ENCODE assay signal across 8 cellular contexts in the genomic region with DNA sequence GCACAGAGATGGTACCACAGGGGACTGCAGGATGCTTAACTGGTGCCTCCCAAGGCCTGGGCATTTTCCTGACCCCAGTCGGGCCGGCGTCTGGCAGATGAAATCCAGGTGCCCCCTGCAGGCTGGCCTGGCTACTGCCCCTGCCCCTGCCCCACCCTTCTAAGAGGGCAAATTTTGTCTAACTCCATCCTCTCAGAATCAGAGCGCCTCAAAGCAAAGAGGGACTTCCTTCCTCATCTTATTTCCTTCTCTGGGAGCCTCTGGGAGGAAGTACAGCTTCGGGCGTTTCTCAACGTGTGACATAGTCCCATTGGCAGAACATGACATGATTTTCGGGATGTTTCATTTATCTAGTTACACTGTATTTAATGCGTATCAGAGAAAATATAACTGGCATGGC. TPM values are rescaled to one million over a fixed set of nuclear protein-coding genes. Genes with fewer than 3 reads are reported as not detected.
DNase-seq lines count a peak whose midpoint lies in the region; ATAC-seq and TF ChIP-seq lines count a peak whose summit lies in the region.

No MANE protein-coding gene starts in this region.

- H3K4me3 ChIP-seq in Panc1 (ENCODE audit: low read depth in 2 of 2, low read length in 2 of 2), result no peak overlapping the region

- H3K4me1 ChIP-seq in Panc1 (ENCODE audit: control insufficient read depth, insufficient read depth, low read length), result peaks cover 42% of the 10 kb centered on the region

- POLR2A ChIA-PET in Panc1 (lab: Charles Lee), result interaction anchor here (0.6 to 0.9 kb wide), 2 partner anchors 12 to 216 kb away, joined by 3 to 4 read pairs; no protein-coding TSS in a partner anchor

- CTCF ChIA-PET in Panc1 (lab: Charles Lee), result interaction anchor here (0.7 to 1.5 kb wide), 3 partner anchors 16 to 39 kb away, joined by 3 to 5 read pairs (median 3); a partner anchor contains a TSS

- H3K27ac ChIP-seq in Panc1 (ENCODE audit: low read length), result no peak overlapping the region

- no TSS peak for BruUV-seq in Panc1 (replicated peaks; lab: Mats Ljungman, UMichigan)

- H3K27me3 ChIP-seq in Panc1 (ENCODE audit: control insufficient read depth, insufficient read depth, low read length), result no peaks in the 10 kb centered on the region

- in situ Hi-C loops in Panc1 (cut with HindIII; ENCODE audit: low pct_unique_long_range_greater_than_20kb, low sequenced_read_pairs), result no loop called here

- DNase-seq in Panc1 (ENCODE audit: low read depth, low spot score) (no peak), islet precursor cell (peak; percentile 69), NCI-H2029 (lab: John Stamatoyannopoulos, UW) (no peak), NCI-H1105 treated with DMSO at 0.1 percent for 48 hours (lab: John Stamatoyannopoulos, UW) (no peak), kidney glomerular epithelial cell (lab: John Stamatoyannopoulos, UW) (no peak)
- peak; percentile 25 for DNase-seq in activated naive CD8-positive, alpha-beta T cell treated with anti-CD3 and anti-CD28 coated beads, Interleukin-2, amount 50 U/mL, for 16 hours (ENCODE audit: low read depth, low spot score)
- peak; percentile 13 for DNase-seq in stimulated activated CD8-positive, alpha-beta memory T cell treated with anti-CD3 and anti-CD28 coated beads, Interleukin-15, amount 100 ng/mL, for 1 hour (ENCODE audit: low read depth)

- TF ChIP-seq CTCF in GM12873 (IDR thresholded peaks at IDR 0.05; ENCODE audit: insufficient read depth, low read depth, low read length, missing control alignments) (peak; percentile 62), Panc1 (IDR thresholded peaks at IDR 0.05) (peak; percentile 79)

- H3K36me3 ChIP-seq in Panc1 (ENCODE audit: control insufficient read depth, insufficient read depth, low read length), result no peaks in the 10 kb centered on the region

- intact Hi-C loops in Panc1 (cut with micrococcal nuclease; ENCODE audit: unreplicated experiment), result no loop called here

- no peaks in the 10 kb centered on the region for H3K9me3 ChIP-seq in Panc1 (ENCODE audit: control insufficient read depth, insufficient read depth, low read depth, low read length)

- no peak for ATAC-seq in Panc1

RNA-seq across cellular contexts. Expression of a gene that starts 2.7 kb away (rescaled TPM):
- 70.8 TPM for total RNA-seq in Panc1 (2021; ENCODE audit: unreplicated experiment)
- 50.7 TPM for polyA plus RNA-seq in Panc1 (2012; ENCODE audit: insufficient read length)

RNA-seq across cellular contexts. Expression of a gene that starts 21.5 kb away (rescaled TPM):
- 35.4 TPM for total RNA-seq in Panc1 (2021; ENCODE audit: unreplicated experiment)
- polyA plus RNA-seq in Panc1 (2012; ENCODE audit: insufficient read length), result 35.0 TPM

RNA-seq across cellular contexts. Expression of a gene that starts 24.3 kb away (rescaled TPM):
- 82.0 TPM for total RNA-seq in Panc1 (2021; ENCODE audit: unreplicated experiment)
- polyA plus RNA-seq in Panc1 (2012; ENCODE audit: insufficient read length), result 73.2 TPM

RNA-seq across cellular contexts. Expression of a gene that starts 29.3 kb away (rescaled TPM):
- total RNA-seq in Panc1 (2021; ENCODE audit: unreplicated experiment), result 0.28 TPM
- polyA plus RNA-seq in Panc1 (2012; ENCODE audit: insufficient read length), result not detected

RNA-seq across cellular contexts. Expression of a gene that starts 42.3 kb away (rescaled TPM):
- total RNA-seq in Panc1 (2021; ENCODE audit: unreplicated experiment), result 1.5 TPM
- polyA plus RNA-seq in Panc1 (2012; ENCODE audit: insufficient read length), result 2.9 TPM

Comparison
In these comparisons a context has a peak if more than half of its experiments do, and no peak if none do; other contexts are left out.
1. DNase-seq: peak in activated naive CD8-positive, alpha-beta T cell treated with anti-CD3 and anti-CD28 coated beads, Interleukin-2, amount 50 U/mL, for 16 hours (single experiment), islet precursor cell (single experiment) and stimulated activated CD8-positive, alpha-beta memory T cell treated with anti-CD3 and anti-CD28 coated beads, Interleukin-15, amount 100 ng/mL, for 1 hour (single experiment); none in Panc1 (single experiment), NCI-H2029 (single experiment), NCI-H1105 treated with DMSO at 0.1 percent for 48 hours (single experiment) and kidney glomerular epithelial cell (single experiment).